Comparison of ENCODE assay signal across 11 cellular contexts in the genomic region with DNA sequence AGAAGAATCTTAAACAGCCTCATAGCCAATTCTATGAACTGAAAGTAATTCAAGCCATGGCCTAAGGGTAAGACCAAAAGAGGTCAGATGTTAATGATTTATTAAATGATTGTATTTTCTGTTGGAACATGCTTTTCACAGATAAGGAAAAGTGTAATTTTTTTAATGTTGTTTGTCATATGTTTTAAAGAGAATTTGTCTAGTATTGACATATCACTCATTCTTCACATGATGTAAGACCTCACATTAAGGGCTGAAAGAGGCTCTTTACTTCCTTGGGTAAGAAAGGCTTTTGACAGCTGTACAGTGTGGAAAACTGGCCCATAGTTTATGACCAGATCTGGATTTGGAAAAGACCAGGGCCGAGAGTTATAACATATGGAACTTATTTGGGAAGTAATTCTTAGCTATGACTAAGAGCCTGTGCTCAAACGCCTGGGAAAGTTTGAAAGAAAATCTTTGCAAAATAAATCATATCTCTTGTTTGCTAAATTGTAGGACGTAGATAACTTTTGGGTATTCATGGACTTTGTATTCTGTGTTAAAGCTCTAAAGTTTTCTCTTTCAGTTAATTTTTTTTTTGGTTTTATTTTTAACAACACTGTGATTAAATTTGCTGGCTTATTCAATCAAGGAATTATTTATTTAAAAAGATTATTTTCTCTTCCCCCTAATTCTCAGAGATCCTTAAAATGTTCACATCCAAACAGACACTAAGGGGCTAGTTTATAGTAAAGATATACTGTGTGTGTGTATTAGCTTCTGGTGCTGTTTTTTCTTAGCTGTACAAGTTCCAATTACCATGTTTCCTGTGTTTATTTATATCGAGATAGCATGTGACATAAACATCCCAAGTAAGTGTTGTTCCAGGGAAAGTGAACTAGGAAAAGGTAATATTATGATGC.
A peak's percentile ranks its signal among the peaks of the same experiment; 100 is the strongest.
DNase-seq lines count a peak whose midpoint lies in the region; ATAC-seq and TF ChIP-seq lines count a peak whose summit lies in the region.
"Had no signal": no experiment of that assay in that cellular context is flagged by ENCODE, and none has a peak within 500 bp of the region (broad histone marks: within the 10 kb centered on the region; RNA-seq: fewer than 3 reads in every experiment).

No MANE protein-coding gene starts in this region.

- no peaks in the 10 kb centered on the region for H3K36me3 Mint-ChIP-seq in stimulated activated effector memory CD8-positive, alpha-beta T cell treated with anti-CD3 and anti-CD28 coated beads, Interleukin-12 subunit alpha, Interleukin-12 subunit beta, amount 100 ng/mL, for 72 hours
- H3K36me3 Mint-ChIP-seq: immature natural killer cell had no signal

- no peak overlapping the region for H3K27ac Mint-ChIP-seq in stimulated activated effector memory CD8-positive, alpha-beta T cell treated with anti-CD3 and anti-CD28 coated beads, Interleukin-12 subunit alpha, Interleukin-12 subunit beta, amount 100 ng/mL, for 72 hours
- H3K27ac Mint-ChIP-seq: immature natural killer cell had no signal

- peak overlapping the region; percentile 35 to 78 (median 62) for H3K27ac ChIP-seq in right lobe of liver
- H3K27ac ChIP-seq in uterus = peak overlapping the region; percentile 27 to 71

- H3K27me3 ChIP-seq in right lobe of liver = no peaks in the 10 kb centered on the region
- H3K27me3 ChIP-seq in uterus = no peaks in the 10 kb centered on the region

- intact Hi-C loops in right lobe of liver (cut with DNase I) = no loop called here
- intact Hi-C loops in uterus (cut with DNase I; ENCODE audit: low total_unique reads) = no loop called here

- no peaks in the 10 kb centered on the region for H3K4me1 Mint-ChIP-seq in stimulated activated effector memory CD8-positive, alpha-beta T cell treated with anti-CD3 and anti-CD28 coated beads, Interleukin-12 subunit alpha, Interleukin-12 subunit beta, amount 100 ng/mL, for 72 hours
- H3K4me1 Mint-ChIP-seq: immature natural killer cell had no signal

- 18% methylated on average over 4 of the region's 4 CpGs for WGBS in right lobe of liver (ENCODE audit: insufficient coverage, low coverage, low lambda C conversion rate, missing lambda C conversion rate)

- peak; percentile 70 to 83 (median 75) for ATAC-seq in right lobe of liver
- ATAC-seq in HG03521 (IDR thresholded peaks at IDR 0.05; ENCODE audit: unreplicated experiment) = no peak
- ATAC-seq in stimulated activated effector memory CD8-positive, alpha-beta T cell treated with anti-CD3 and anti-CD28 coated beads, Interleukin-12 subunit alpha, Interleukin-12 subunit beta, amount 100 ng/mL, for 72 hours = no peak
- no peak for ATAC-seq in HG02885 (IDR thresholded peaks at IDR 0.05; ENCODE audit: poor library complexity, unreplicated experiment)

- no peak overlapping the region for H3K4me3 ChIP-seq in choroid plexus epithelial cell (ENCODE audit: low read depth, low read length)
- H3K4me3 ChIP-seq in right lobe of liver = no peak overlapping the region
- no peak overlapping the region for H3K4me3 ChIP-seq in uterus

- H3K4me1 ChIP-seq in right lobe of liver = peaks cover 0 to 37% (median 12%) of the 10 kb centered on the region in 4 donors
- H3K4me1 ChIP-seq in uterus = no peaks in the 10 kb centered on the region

- H3K9me3 ChIP-seq in right lobe of liver = no peaks in the 10 kb centered on the region
- H3K9me3 ChIP-seq in uterus = no peaks in the 10 kb centered on the region

- no peaks in the 10 kb centered on the region for H3K36me3 ChIP-seq in right lobe of liver
- no peaks in the 10 kb centered on the region for H3K36me3 ChIP-seq in uterus

- H3K4me3 Mint-ChIP-seq in stimulated activated effector memory CD8-positive, alpha-beta T cell treated with anti-CD3 and anti-CD28 coated beads, Interleukin-12 subunit alpha, Interleukin-12 subunit beta, amount 100 ng/mL, for 72 hours = no peak overlapping the region
- H3K4me3 Mint-ChIP-seq: immature natural killer cell had no signal

- H3K9me3 Mint-ChIP-seq in stimulated activated effector memory CD8-positive, alpha-beta T cell treated with anti-CD3 and anti-CD28 coated beads, Interleukin-12 subunit alpha, Interleukin-12 subunit beta, amount 100 ng/mL, for 72 hours = peaks cover 14% of the 10 kb centered on the region

- DNase-seq in HCEC 1CT (peak; percentile 95), choroid plexus epithelial cell (ENCODE audit: low read depth) (peak; percentile 70), right lobe of liver (no peak), uterus (no peak)
- no peak for DNase-seq in stimulated activated effector memory CD8-positive, alpha-beta T cell treated with anti-CD3 and anti-CD28 coated beads, Interleukin-12 subunit alpha, Interleukin-12 subunit beta, amount 100 ng/mL, for 72 hours (ENCODE audit: low spot score in 2 of 2)
- DNase-seq: activated CD4-positive, alpha-beta T cell treated with anti-CD3 and anti-CD28 coated beads for 48 hours; effector CD4-positive, alpha-beta T cell; immature natural killer cell; occipital lobe had no signal

- TF ChIP-seq POLR2A in right lobe of liver (IDR thresholded peaks at IDR 0.05) = no peak
- TF ChIP-seq POLR2A in uterus (IDR thresholded peaks at IDR 0.05) = no peak

- TF ChIP-seq CTCF in choroid plexus epithelial cell (conservative IDR thresholded peaks at IDR 0.05; ENCODE audit: low read depth, low read length) (no peak), right lobe of liver (IDR thresholded peaks at IDR 0.05) (no peak), uterus (IDR thresholded peaks at IDR 0.05) (no peak)

Comparison
In these comparisons a context has a peak if more than half of its experiments do, and no peak if none do; other contexts are left out.
1. DNase-seq: peak in HCEC 1CT (single experiment) and choroid plexus epithelial cell (single experiment); none in right lobe of liver (0 of 3), uterus (0 of 2) and stimulated activated effector memory CD8-positive, alpha-beta T cell treated with anti-CD3 and anti-CD28 coated beads, Interleukin-12 subunit alpha, Interleukin-12 subunit beta, amount 100 ng/mL, for 72 hours (0 of 2).
2. ATAC-seq: peak in right lobe of liver (4 of 4); none in HG03521 (single experiment), stimulated activated effector memory CD8-positive, alpha-beta T cell treated with anti-CD3 and anti-CD28 coated beads, Interleukin-12 subunit alpha, Interleukin-12 subunit beta, amount 100 ng/mL, for 72 hours (single experiment) and HG02885 (single experiment).